ENCODE assay signal across 11 cellular contexts in genomic region chr3:156474560-156475389, GRCh38.
DNase-seq lines count a peak whose midpoint lies in the region; ATAC-seq, FAIRE-seq and TF ChIP-seq lines count a peak whose summit lies in the region.
"Had no signal": no experiment of that assay in that cellular context is flagged by ENCODE, and none has a peak within 500 bp of the region (broad histone marks: within the 10 kb centered on the region; RNA-seq: fewer than 3 reads in every experiment).

No MANE protein-coding gene starts in this region.

- CTCF ChIA-PET in K562 (lab: Yijun Ruan, JAX; ENCODE audit: low intra/inter-chr PET ratio) = interaction anchor here (0.9 to 1.6 kb wide), 2 partner anchors 35 to 199 kb away, joined by 3 to 4 read pairs; no protein-coding TSS in a partner anchor

- TF ChIP-seq RAD21 in K562 (CRISPR knock-in tag; conservative IDR thresholded peaks at IDR 0.05 in 1 of 2, IDR thresholded peaks at IDR 0.05 in 1 of 2) (peak; percentile 51), liver (IDR thresholded peaks at IDR 0.05) (peak in 1 of 2 donors; percentile 26)

- TF ChIP-seq POLR2A in K562 (conservative IDR thresholded peaks at IDR 0.05) = no peak

- POLR2A ChIA-PET in K562 (lab: Yijun Ruan, JAX) = interaction anchor here (0.6 to 2.5 kb wide), 6 partner anchors 9 to 431 kb away, joined by 3 to 13 read pairs (median 4); no protein-coding TSS in a partner anchor

- DNase-seq in D341Med (ENCODE audit: low spot score) (peak; percentile 40), K562 (ENCODE audit: extremely low read depth in 1 of 4, low spot score in 3 of 4) (peak in 3 of 4 experiments; percentile 23 to 62 (median 54)), NCI-H2196 (lab: John Stamatoyannopoulos, UW; ENCODE audit: unreplicated experiment) (no peak), amniotic stem cell (lab: John Stamatoyannopoulos, UW) (no peak), GOT3 (lab: John Stamatoyannopoulos, UW) (no peak)
- DNase-seq: activated CD4-positive, alpha-beta T cell treated with anti-CD3 and anti-CD28 coated beads, Interleukin-2, amount 50 U/mL, for 1 hour; NCI-H1105 treated with DMSO at 0.1 percent for 48 hours had no signal

- intact Hi-C loops in K562 (cut with micrococcal nuclease) = loop anchor here (1.0 kb wide), 2 partner anchors 26 to 35 kb away; no protein-coding TSS in a partner anchor

- no TSS peak for BruUV-seq in K562 (replicated peaks; lab: Mats Ljungman, UMichigan)

- H3K27me3 ChIP-seq in K562 (ENCODE audit: control insufficient read depth in 2 of 2, insufficient read depth in 2 of 2, low read length in 2 of 2) = no peaks in the 10 kb centered on the region
- H3K27me3 ChIP-seq in liver (ENCODE audit: control insufficient read depth in 4 of 4, insufficient read depth in 4 of 4, low read length in 3 of 4) = no peaks in the 10 kb centered on the region

- H4K20me1 ChIP-seq in K562 (replicated peaks; ENCODE audit: control insufficient read depth, insufficient read depth, low read length) = no peaks in the 10 kb centered on the region

- peak; percentile 69 for FAIRE-seq in K562 (lab: Jason Lieb, UNC)
- FAIRE-seq: endometrium had no signal

- peak; percentile 61 for ATAC-seq in HG03342 (IDR thresholded peaks at IDR 0.05; ENCODE audit: unreplicated experiment)
- peak; percentile 91 for ATAC-seq in K562
- no peak for ATAC-seq in GM19035 (IDR thresholded peaks at IDR 0.05; ENCODE audit: unreplicated experiment)

- no peaks in the 10 kb centered on the region for H3K9me1 ChIP-seq in K562 (ENCODE audit: control insufficient read depth, insufficient read depth, low read length)

- H3K9ac ChIP-seq in K562 (ENCODE audit: insufficient read depth in 1 of 2, low read depth in 2 of 2, low read length in 2 of 2) (peak overlapping the region; percentile 46 to 65; a peak in 3 of 4 replicates), liver (ENCODE audit: low read depth in 1 of 2, low read length in 2 of 2) (no peak overlapping the region)

- H2AFZ ChIP-seq in K562 (ENCODE audit: low read depth, low read length) = peak overlapping the region; percentile 93

- in situ Hi-C loops in K562 (cut with MboI) = no loop called here

- no peaks in the 10 kb centered on the region for H3K79me2 ChIP-seq in K562 (ENCODE audit: control insufficient read depth, insufficient read depth, low read length)

- 4% methylated on average over 12 of the region's 12 CpGs for WGBS in K562 (ENCODE audit: insufficient coverage, low coverage, missing lambda C conversion rate)
- WGBS in liver = 53% methylated on average over 12 of the region's 12 CpGs

- H3K27ac ChIP-seq in K562 (ENCODE audit: extremely low read depth, low read depth, low read length) = peak overlapping the region; percentile 31; the same call in 1 of the 3 replicates
- H3K27ac ChIP-seq in liver (ENCODE audit: low read depth in 1 of 2, low read length in 2 of 2) = no peak overlapping the region

- peak; percentile 72 to 78 (median 73) for TF ChIP-seq CTCF in K562 (IDR thresholded peaks at IDR 0.05 in 2 of 3, conservative IDR thresholded peaks at IDR 0.05 in 1 of 3; ENCODE audit: insufficient read depth in 2 of 3, low read depth in 1 of 3, low read length in 3 of 3)
- TF ChIP-seq CTCF in liver (IDR thresholded peaks at IDR 0.05; ENCODE audit: low read depth, low read length, missing input control) = peak; percentile 26

- H3K9me3 ChIP-seq in K562 (replicated peaks; ENCODE audit: control insufficient read depth, insufficient read depth, low read depth, low read length) = no peaks in the 10 kb centered on the region
- no peaks in the 10 kb centered on the region for H3K9me3 ChIP-seq in liver (ENCODE audit: control insufficient read depth in 4 of 4, low read length in 3 of 4)

- no peaks in the 10 kb centered on the region for H3K36me3 ChIP-seq in K562 (ENCODE audit: control insufficient read depth, insufficient read depth, low read length)
- no peaks in the 10 kb centered on the region for H3K36me3 ChIP-seq in liver (ENCODE audit: control insufficient read depth in 4 of 4, insufficient read depth in 3 of 4, low read depth in 1 of 4, low read length in 3 of 4)

- TF ChIP-seq EP300 in K562 (IDR thresholded peaks at IDR 0.05; ENCODE audit: low read length) = no peak

- H3K4me3 ChIP-seq in K562 (peak overlapping the region; percentile 17), liver (ENCODE audit: low read depth in 1 of 3, low read length in 3 of 3) (no peak overlapping the region)

- H3K4me1 ChIP-seq in K562 (replicated peaks in 1 of 2; ENCODE audit: control insufficient read depth in 2 of 2, insufficient read depth in 2 of 2, low read length in 2 of 2) (peaks cover 0 to 2% of the 10 kb centered on the region in 2 experiments; a peak in 3 of 5 replicates), liver (ENCODE audit: control insufficient read depth in 4 of 4, insufficient read depth in 4 of 4, low read length in 3 of 4) (no peaks in the 10 kb centered on the region)

- H3K4me2 ChIP-seq in K562 (ENCODE audit: insufficient read depth, low read length) = peak overlapping the region; percentile 76

TF ChIP-seq in K562, 482 proteins besides CTCF, POLR2A, EP300 and RAD21 (continues in another document):
- 0 out of 2 replicates have a peak, but pooled peaks have one; percentile 33 for TF ChIP-seq ZKSCAN8 (CRISPR knock-in tag; IDR thresholded peaks at IDR 0.05)
- TF ChIP-seq, protein P1, sequence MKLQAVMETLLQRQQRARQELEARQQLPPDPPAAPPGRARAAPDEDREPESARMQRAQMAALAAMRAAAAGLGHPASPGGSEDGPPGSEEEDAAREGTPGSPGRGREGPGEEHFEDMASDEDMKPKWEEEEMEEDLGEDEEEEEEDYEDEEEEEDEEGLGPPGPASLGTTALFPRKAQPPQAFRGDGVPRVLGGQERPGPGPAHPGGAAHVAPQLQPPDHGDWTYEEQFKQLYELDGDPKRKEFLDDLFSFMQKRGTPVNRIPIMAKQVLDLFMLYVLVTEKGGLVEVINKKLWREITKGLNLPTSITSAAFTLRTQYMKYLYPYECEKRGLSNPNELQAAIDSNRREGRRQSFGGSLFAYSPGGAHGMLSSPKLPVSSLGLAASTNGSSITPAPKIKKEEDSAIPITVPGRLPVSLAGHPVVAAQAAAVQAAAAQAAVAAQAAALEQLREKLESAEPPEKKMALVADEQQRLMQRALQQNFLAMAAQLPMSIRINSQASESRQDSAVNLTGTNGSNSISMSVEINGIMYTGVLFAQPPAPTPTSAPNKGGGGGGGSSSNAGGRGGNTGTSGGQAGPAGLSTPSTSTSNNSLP (IDR thresholded peaks at IDR 0.05; ENCODE audit: borderline replicate concordance, low read depth, low read length) = peak; percentile 60; the same call in 1 of the 2 replicates

TF ChIP-seq in liver, 16 proteins besides CTCF, POLR2A, EP300 and RAD21:
- no peak for TF ChIP-seq RXRA (IDR thresholded peaks at IDR 0.05)

Comparison
In these comparisons a context has a peak if more than half of its experiments do, and no peak if none do; other contexts are left out.
1. DNase-seq: peak in D341Med (single experiment) and K562 (3 of 4); none in NCI-H2196 (single experiment), amniotic stem cell (single experiment) and GOT3 (single experiment).
2. H3K9ac ChIP-seq: peak in K562 (2 of 2); none in liver (0 of 2).